In genomic region chr21:29938968-29939858, GRCh38 we compare ENCODE assay signal across 8 cellular contexts. TPM values are rescaled to one million over a fixed set of nuclear protein-coding genes. Genes with fewer than 3 reads are reported as not detected.
DNase-seq lines count a peak whose midpoint lies in the region; ATAC-seq and TF ChIP-seq lines count a peak whose summit lies in the region.

No MANE protein-coding gene starts in this region.

- peak overlapping the region; percentile 48 for H3K4me3 ChIP-seq in osteoblast (ENCODE audit: insufficient read depth, low read length)

- H4K20me1 ChIP-seq in osteoblast (ENCODE audit: insufficient read depth, low read length): no peaks in the 10 kb centered on the region

- CTCF ChIA-PET in Calu3 (lab: Charles Lee): interaction anchor here (0.6 kb wide), 1 partner anchor 599 kb away, joined by 4 read pairs; no protein-coding TSS in a partner anchor

- H3K79me2 ChIP-seq in osteoblast (ENCODE audit: insufficient read depth, low read length): no peaks in the 10 kb centered on the region

- peak overlapping the region; percentile 37 for H3K4me3 Mint-ChIP-seq in Calu3 (ENCODE audit: low read depth, unreplicated experiment)

- BruUV-seq in Calu3 (replicated peaks; lab: Mats Ljungman, UMichigan): no TSS peak

- peak; percentile 62 for ATAC-seq in foreskin keratinocyte
- ATAC-seq in HG02885 (IDR thresholded peaks at IDR 0.05; ENCODE audit: poor library complexity, unreplicated experiment): no peak

- no peaks in the 10 kb centered on the region for H3K9me3 Mint-ChIP-seq in Calu3 (ENCODE audit: low read depth, unreplicated experiment)

- intact Hi-C loops in Calu3 (cut with micrococcal nuclease; ENCODE audit: unreplicated experiment): no loop called here

- DNase-seq in Calu3 (no peak), SK-N-DZ (ENCODE audit: low spot score) (peak; percentile 4), foreskin keratinocyte (no peak), osteoblast (ENCODE audit: insufficient read length, low spot score, missing footprints) (peak; percentile 74), GM19238 (ENCODE audit: insufficient read length, low spot score) (no peak), HT-29 (ENCODE audit: low spot score) (no peak)
- DNase-seq in activated naive CD4-positive, alpha-beta T cell (lab: John Stamatoyannopoulos, UW): no peak

- H3K4me2 ChIP-seq in osteoblast (ENCODE audit: insufficient read depth, low read length): peak overlapping the region; percentile 60

- H3K36me3 ChIP-seq in osteoblast (ENCODE audit: insufficient read depth, low read length): no peaks in the 10 kb centered on the region

- H3K9me3 ChIP-seq in osteoblast (ENCODE audit: low read depth, low read length): no peaks in the 10 kb centered on the region

- H3K27me3 Mint-ChIP-seq in Calu3 (ENCODE audit: unreplicated experiment): peaks cover 26% of the 10 kb centered on the region

- no peaks in the 10 kb centered on the region for H3K36me3 Mint-ChIP-seq in Calu3 (ENCODE audit: insufficient read depth, unreplicated experiment)

- H3K27me3 ChIP-seq in foreskin keratinocyte (peaks cover 90% of the 10 kb centered on the region), osteoblast (ENCODE audit: insufficient read depth, low read length) (peaks cover 47% of the 10 kb centered on the region)

- H3K4me1 ChIP-seq in foreskin keratinocyte: no peaks in the 10 kb centered on the region
- H3K4me1 ChIP-seq in osteoblast (ENCODE audit: insufficient read depth, low read length): no peaks in the 10 kb centered on the region

- H3K27ac Mint-ChIP-seq in Calu3 (ENCODE audit: unreplicated experiment): no peak overlapping the region

- peak overlapping the region; percentile 82 for H2AFZ ChIP-seq in osteoblast (ENCODE audit: low read length)

- no peaks in the 10 kb centered on the region for H3K4me1 Mint-ChIP-seq in Calu3 (ENCODE audit: low read depth, unreplicated experiment)

- H3K27ac ChIP-seq in foreskin keratinocyte (no peak overlapping the region), osteoblast (ENCODE audit: low read depth, low read length) (no peak overlapping the region)

- TF ChIP-seq CTCF in Calu3 (IDR thresholded peaks at IDR 0.05; ENCODE audit: unreplicated experiment): no peak
- TF ChIP-seq CTCF in foreskin keratinocyte (conservative IDR thresholded peaks at IDR 0.05): no peak
- no peak for TF ChIP-seq CTCF in osteoblast (IDR thresholded peaks at IDR 0.05; ENCODE audit: extremely low read depth, low read depth, low read length)

RNA-seq across cellular contexts. Expression of gene GRIK1, which starts 0.6 kb away (rescaled TPM):
- total RNA-seq in Calu3 (2022) (not detected in 2 replicates), foreskin keratinocyte (not detected in 2 replicates), osteoblast (under 0.01 TPM in 1 of 2 replicates, not detected in the other)
- polyA plus RNA-seq in SK-N-DZ (2014; cell fraction: cytosol; rRNA removed): not detected in 2 replicates
- polyA plus RNA-seq in SK-N-DZ (2014; cell fraction: nucleus; rRNA removed): not detected in 2 replicates
- not detected in 2 replicates for polyA plus RNA-seq in foreskin keratinocyte
- not detected in 2 replicates for total RNA-seq in HT-29 (2014; rRNA removed; shearing (Covaris generic))

Comparison
In these comparisons a context has a peak if more than half of its experiments do, and no peak if none do; other contexts are left out.
1. DNase-seq: peak in SK-N-DZ (single experiment) and osteoblast (single experiment); none in Calu3 (single experiment), foreskin keratinocyte (0 of 2), GM19238 (single experiment), HT-29 (single experiment) and activated naive CD4-positive, alpha-beta T cell (0 of 4).